ENCODE assay signal across 22 cellular contexts in genomic region chr2:37984176-37984575, GRCh38.
"Had no signal": no experiment of that assay in that cellular context is flagged by ENCODE, and none has a peak within 500 bp of the region (broad histone marks: within the 10 kb centered on the region; RNA-seq: fewer than 3 reads in every experiment).

No MANE protein-coding gene starts in this region.

- ATAC-seq: activated T-cell treated with anti-CD3 and anti-CD28 coated beads, Interleukin-2, amount 50 U/mL, for 4 hours; PC-3 had no signal

- H3K36me3 ChIP-seq: breast epithelium, SJSA1 had no signal

- DNase-seq: activated B cell treated with CpG ODN at 0.5 μM for 24 hours; activated CD4-positive, alpha-beta memory T cell treated with anti-CD3 and anti-CD28 coated beads for 36 hours; activated CD4-positive, alpha-beta T cell treated with anti-CD3 and anti-CD28 coated beads for 1 hour; activated CD4-positive, alpha-beta T cell treated with anti-CD3 and anti-CD28 coated beads, Interleukin-2, amount 10 ng/mL, durations not matched to agents 7 days and 5 days; activated CD8-positive, alpha-beta memory T cell treated with anti-CD3 and anti-CD28 coated beads for 24 hours; activated effector memory CD4-positive, alpha-beta T cell treated with anti-CD3 and anti-CD28 coated beads, Interleukin-2, amount 50 U/mL, for 16 hours; activated naive CD4-positive, alpha-beta T cell treated with Interleukin-2 at 50 U/mL for 16 hours; activated T-cell treated with anti-CD3 and anti-CD28 coated beads, Interleukin-2, amount 50 U/mL, for 4 hours; caudate nucleus; MM.1S; NCI-H1105; NCI-H1436; NCI-H2029 treated with DMSO at 0.1 percent for 48 hours; NCI-H345; NCI-H510A; NCI-H526 treated with DMSO at 0.1 percent for 48 hours; NCI-H82; NK-92 treated with Interleukin-12 subunit alpha and Interleukin-12 subunit beta, amount 100 ng/mL, for 24 hours; SHP77 had no signal

- H3K27me3 ChIP-seq: breast epithelium, SJSA1 had no signal

- H3K9me3 ChIP-seq: breast epithelium, SJSA1 had no signal

- H3K4me3 ChIP-seq: breast epithelium, SJSA1 had no signal

- H3K4me1 ChIP-seq: breast epithelium had no signal

- H3K27ac ChIP-seq: breast epithelium, SJSA1 had no signal
